1 cellular context compared by ENCODE assay signal in the genomic region with DNA sequence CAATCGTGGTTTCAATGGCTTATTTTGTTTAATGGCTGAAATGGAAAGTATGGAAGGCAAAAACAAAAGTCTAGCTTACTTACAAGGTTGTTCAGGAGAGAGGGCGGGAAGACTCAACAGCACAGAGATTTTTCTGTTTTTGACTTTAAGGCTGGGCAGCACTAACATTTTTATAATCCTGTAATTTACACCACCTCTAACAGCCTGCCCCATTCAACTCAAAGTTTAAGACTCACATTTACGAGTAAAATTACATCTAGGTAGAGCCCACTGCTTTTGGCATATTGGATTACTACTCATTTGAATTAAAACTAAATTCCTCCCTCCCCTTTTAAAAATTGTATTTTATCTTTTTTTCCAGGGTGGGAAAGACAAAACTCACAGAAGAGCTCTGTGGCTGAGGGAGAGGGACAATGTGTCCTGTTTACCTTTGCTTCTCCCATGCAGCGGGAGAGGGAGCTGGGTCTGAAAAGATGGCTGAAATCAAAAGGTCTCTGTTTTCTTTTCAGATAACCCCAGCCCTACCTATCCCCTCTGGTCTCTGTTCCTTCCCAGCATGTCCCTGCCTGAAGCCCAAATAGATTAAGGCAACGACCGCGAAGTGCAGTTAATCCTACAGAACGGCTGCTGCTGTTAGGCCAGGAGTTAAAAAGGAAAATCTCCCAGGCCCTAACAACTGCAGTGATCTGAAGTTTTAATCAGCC.
TF ChIP-seq lines count a peak whose summit lies in the region.

No MANE protein-coding gene starts in this region.

TF ChIP-seq in HEK293, 187 proteins besides CTCF, POLR2A, EP300 and RAD21:
- TF ChIP-seq PRDM1 (tag by site-specific recombination; IDR thresholded peaks at IDR 0.05) (peak; percentile 60), ZIC2 (tag by site-specific recombination; IDR thresholded peaks at IDR 0.05) (peak; percentile 29; the same call in 1 of the 2 replicates), OSR2 (tag by site-specific recombination; IDR thresholded peaks at IDR 0.05) (peak; percentile 19; the same call in 1 of the 2 replicates), ZNF530 (tag by site-specific recombination; IDR thresholded peaks at IDR 0.05; ENCODE audit: low read depth) (no peak), YY1 (tag by site-specific recombination; IDR thresholded peaks at IDR 0.05) (no peak), ZNF391 (tag by site-specific recombination; IDR thresholded peaks at IDR 0.05; ENCODE audit: borderline replicate concordance, low read depth) (no peak), ZNF341 (tag by site-specific recombination; IDR thresholded peaks at IDR 0.05; ENCODE audit: low read depth) (peak; percentile 59), IKZF3 (tag by site-specific recombination; IDR thresholded peaks at IDR 0.05) (peak; percentile 28; the same call in 1 of the 2 replicates), ZNF843 (tag by site-specific recombination; IDR thresholded peaks at IDR 0.05) (0 out of 2 replicates have a peak, but pooled peaks have one; percentile 11), SETDB1 (IDR thresholded peaks at IDR 0.05; ENCODE audit: insufficient read length, low read length) (no peak), TCF7L2 (IDR thresholded peaks at IDR 0.05; ENCODE audit: borderline replicate concordance, low read depth, low read length) (peak; percentile 55; the same call in 1 of the 2 replicates), ZNF350 (tag by site-specific recombination; IDR thresholded peaks at IDR 0.05) (no peak)
- TF ChIP-seq, protein P1, sequence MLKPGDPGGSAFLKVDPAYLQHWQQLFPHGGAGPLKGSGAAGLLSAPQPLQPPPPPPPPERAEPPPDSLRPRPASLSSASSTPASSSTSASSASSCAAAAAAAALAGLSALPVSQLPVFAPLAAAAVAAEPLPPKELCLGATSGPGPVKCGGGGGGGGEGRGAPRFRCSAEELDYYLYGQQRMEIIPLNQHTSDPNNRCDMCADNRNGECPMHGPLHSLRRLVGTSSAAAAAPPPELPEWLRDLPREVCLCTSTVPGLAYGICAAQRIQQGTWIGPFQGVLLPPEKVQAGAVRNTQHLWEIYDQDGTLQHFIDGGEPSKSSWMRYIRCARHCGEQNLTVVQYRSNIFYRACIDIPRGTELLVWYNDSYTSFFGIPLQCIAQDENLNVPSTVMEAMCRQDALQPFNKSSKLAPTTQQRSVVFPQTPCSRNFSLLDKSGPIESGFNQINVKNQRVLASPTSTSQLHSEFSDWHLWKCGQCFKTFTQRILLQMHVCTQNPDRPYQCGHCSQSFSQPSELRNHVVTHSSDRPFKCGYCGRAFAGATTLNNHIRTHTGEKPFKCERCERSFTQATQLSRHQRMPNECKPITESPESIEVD (tag by site-specific recombination; IDR thresholded peaks at IDR 0.05), result peak; percentile 96
